Comparison of ENCODE assay signal across 12 cellular contexts in the genomic region with DNA sequence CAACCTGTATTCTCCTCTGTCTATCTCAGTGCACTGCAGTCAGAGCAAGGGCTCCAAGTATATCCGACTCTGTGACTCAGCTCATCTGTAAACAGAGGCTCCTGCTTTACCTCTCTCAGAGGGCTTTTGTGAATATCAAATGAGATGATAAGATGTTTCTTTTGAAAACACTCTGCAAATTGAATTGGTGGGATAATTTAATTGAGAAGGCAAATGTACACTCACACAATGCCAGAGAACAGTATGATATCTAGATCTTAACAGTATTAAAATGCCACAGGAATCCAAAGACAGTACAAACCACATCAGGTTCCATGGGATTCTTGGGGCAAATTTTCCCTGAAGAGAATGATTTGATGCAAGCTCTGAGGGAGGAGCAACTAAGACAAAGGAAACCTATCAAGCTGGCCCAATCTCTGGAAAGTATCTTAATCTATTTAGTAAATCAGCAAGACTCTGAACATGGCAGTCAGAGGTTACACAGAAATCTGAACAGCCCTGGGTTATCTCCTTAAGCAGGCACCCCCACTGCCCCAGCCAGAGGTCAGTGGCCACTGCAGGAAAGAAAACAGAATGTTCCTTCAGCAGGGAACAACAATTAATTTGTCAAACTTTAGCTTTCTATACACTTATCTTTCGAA. TPM values are rescaled to one million over a fixed set of nuclear protein-coding genes. Genes with fewer than 3 reads are reported as not detected.
DNase-seq lines count a peak whose midpoint lies in the region; ATAC-seq and TF ChIP-seq lines count a peak whose summit lies in the region.
"Had no signal": no experiment of that assay in that cellular context is flagged by ENCODE, and none has a peak within 500 bp of the region (broad histone marks: within the 10 kb centered on the region; RNA-seq: fewer than 3 reads in every experiment).

No MANE protein-coding gene starts in this region.

- no peak overlapping the region for H3K27ac ChIP-seq in Panc1 (ENCODE audit: low read length)
- H3K27ac ChIP-seq: suprapubic skin had no signal

- H3K27me3 ChIP-seq in Panc1 (ENCODE audit: control insufficient read depth, insufficient read depth, low read length) = no peaks in the 10 kb centered on the region
- H3K27me3 ChIP-seq: suprapubic skin had no signal

- POLR2A ChIA-PET in Panc1 (lab: Charles Lee) = no interaction called here

- H3K4me3 ChIP-seq in Panc1 (ENCODE audit: low read depth in 2 of 2, low read length in 2 of 2) = no peak overlapping the region
- no peak overlapping the region for H3K4me3 ChIP-seq in epithelial cell of esophagus (ENCODE audit: low read length)
- H3K4me3 ChIP-seq: suprapubic skin had no signal

- DNase-seq in G401 (ENCODE audit: low spot score) (peak; percentile 56), Panc1 (ENCODE audit: low read depth, low spot score) (peak; percentile 13), epithelial cell of esophagus (ENCODE audit: low read depth) (peak; percentile 61), non-pigmented ciliary epithelial cell (ENCODE audit: low read depth) (peak; percentile 9), NCI-H1694 treated with DMSO at 0.1 percent for 48 hours (lab: John Stamatoyannopoulos, UW) (no peak), immature natural killer cell (no peak), UCSD-AML1 (lab: John Stamatoyannopoulos, UW; ENCODE audit: unreplicated experiment) (no peak)
- DNase-seq in activated T-cell treated with anti-CD3 and anti-CD28 coated beads, Interleukin-2, amount 50 U/mL, for 4 hours = no peak
- DNase-seq: activated CD4-positive, alpha-beta T cell treated with anti-CD3 and anti-CD28 coated beads for 48 hours; DMS79 treated with DMSO at 0.1 percent for 48 hours had no signal

- no peaks in the 10 kb centered on the region for H3K9me3 ChIP-seq in Panc1 (ENCODE audit: control insufficient read depth, insufficient read depth, low read depth, low read length)
- H3K9me3 ChIP-seq: suprapubic skin had no signal

- H3K27me3 Mint-ChIP-seq in immature natural killer cell (ENCODE audit: low read depth in 3 of 3) = peaks cover 3 to 4% (median 3%) of the 10 kb centered on the region in 3 donors
- peaks cover 6% of the 10 kb centered on the region for H3K27me3 Mint-ChIP-seq in activated T-cell treated with anti-CD3 and anti-CD28 coated beads, Interleukin-2, amount 50 U/mL, for 4 hours (ENCODE audit: low read depth)
- H3K27me3 Mint-ChIP-seq: IgD-negative memory B cell had no signal

- BruUV-seq in Panc1 (replicated peaks; lab: Mats Ljungman, UMichigan) = no TSS peak

- H3K27ac Mint-ChIP-seq in immature natural killer cell = no peak overlapping the region
- H3K27ac Mint-ChIP-seq: IgD-negative memory B cell had no signal

- H3K4me3 Mint-ChIP-seq in immature natural killer cell = no peak overlapping the region
- H3K4me3 Mint-ChIP-seq in activated T-cell treated with anti-CD3 and anti-CD28 coated beads, Interleukin-2, amount 50 U/mL, for 4 hours = no peak overlapping the region
- H3K4me3 Mint-ChIP-seq: IgD-negative memory B cell had no signal

- CTCF ChIA-PET in Panc1 (lab: Charles Lee) = no interaction called here

- H3K4me1 ChIP-seq in Panc1 (ENCODE audit: control insufficient read depth, insufficient read depth, low read length) = peaks cover 11% of the 10 kb centered on the region

- TF ChIP-seq CTCF in Panc1 (IDR thresholded peaks at IDR 0.05) (no peak), epithelial cell of esophagus (IDR thresholded peaks at IDR 0.05; ENCODE audit: insufficient read depth, low read depth, low read length, missing control alignments) (no peak)

- no peaks in the 10 kb centered on the region for H3K9me3 Mint-ChIP-seq in immature natural killer cell
- no peaks in the 10 kb centered on the region for H3K9me3 Mint-ChIP-seq in activated T-cell treated with anti-CD3 and anti-CD28 coated beads, Interleukin-2, amount 50 U/mL, for 4 hours
- H3K9me3 Mint-ChIP-seq: IgD-negative memory B cell had no signal

- ATAC-seq in Panc1 = peak; percentile 81
- no peak for ATAC-seq in activated T-cell treated with anti-CD3 and anti-CD28 coated beads, Interleukin-2, amount 50 U/mL, for 4 hours

- H3K4me1 Mint-ChIP-seq in immature natural killer cell = peaks cover 0 to 6% of the 10 kb centered on the region in 2 donors
- H3K4me1 Mint-ChIP-seq in activated T-cell treated with anti-CD3 and anti-CD28 coated beads, Interleukin-2, amount 50 U/mL, for 4 hours (ENCODE audit: low read depth) = no peaks in the 10 kb centered on the region

- intact Hi-C loops in Panc1 (cut with micrococcal nuclease; ENCODE audit: unreplicated experiment) = no loop called here

- in situ Hi-C loops in G401 (cut with HindIII; ENCODE audit: low sequenced_read_pairs) = no loop called here
- in situ Hi-C loops in Panc1 (cut with HindIII; ENCODE audit: low pct_unique_long_range_greater_than_20kb, low sequenced_read_pairs) = no loop called here

- no peaks in the 10 kb centered on the region for H3K36me3 Mint-ChIP-seq in immature natural killer cell
- no peaks in the 10 kb centered on the region for H3K36me3 Mint-ChIP-seq in activated T-cell treated with anti-CD3 and anti-CD28 coated beads, Interleukin-2, amount 50 U/mL, for 4 hours (ENCODE audit: insufficient read depth)
- H3K36me3 Mint-ChIP-seq: IgD-negative memory B cell had no signal

- no peaks in the 10 kb centered on the region for H3K36me3 ChIP-seq in Panc1 (ENCODE audit: control insufficient read depth, insufficient read depth, low read length)
- H3K36me3 ChIP-seq: suprapubic skin had no signal

RNA-seq across cellular contexts. Expression of a gene that starts 45.9 kb away (rescaled TPM):
- total RNA-seq in G401 (2014; rRNA removed; shearing (Covaris generic)) = 0.07 TPM in 1 of 2 replicates, not detected in the other
- total RNA-seq in Panc1 (2021; ENCODE audit: unreplicated experiment) = 10.8 TPM
- polyA plus RNA-seq in Panc1 (2012; ENCODE audit: insufficient read length) = 5.5 TPM
- polyA plus RNA-seq in immature natural killer cell = under 1 TPM in 1 of 3 donors, not detected in 2; 0.18 TPM
- total RNA-seq in activated T-cell treated with anti-CD3 and anti-CD28 coated beads, Interleukin-2, amount 50 U/mL, for 4 hours = 1 to 10 TPM; 1.1 to 2.1 (median 2.1) TPM
- polyA plus RNA-seq: IgD-negative memory B cell had no signal

RNA-seq across cellular contexts. Expression of a gene that starts 46.2 kb away (rescaled TPM):
- 20.7 and 53.1 TPM in 2 replicates for total RNA-seq in G401 (2014; rRNA removed; shearing (Covaris generic))
- 12.8 TPM for total RNA-seq in Panc1 (2021; ENCODE audit: unreplicated experiment)
- 14.4 TPM for polyA plus RNA-seq in Panc1 (2012; ENCODE audit: insufficient read length)
- polyA plus RNA-seq in immature natural killer cell = 10 to 100 TPM in 2 of 3 donors, 1 to 10 TPM in 1; 8.3 to 17.7 (median 15.5) TPM
- total RNA-seq in activated T-cell treated with anti-CD3 and anti-CD28 coated beads, Interleukin-2, amount 50 U/mL, for 4 hours = 10 to 100 TPM; 11.3 to 13.9 (median 13.0) TPM

Comparison
In these comparisons a context has a peak if more than half of its experiments do, and no peak if none do; other contexts are left out.
1. DNase-seq: peak in G401 (single experiment), Panc1 (single experiment), epithelial cell of esophagus (single experiment) and non-pigmented ciliary epithelial cell (single experiment); none in NCI-H1694 treated with DMSO at 0.1 percent for 48 hours (single experiment), immature natural killer cell (0 of 3), activated T-cell treated with anti-CD3 and anti-CD28 coated beads, Interleukin-2, amount 50 U/mL, for 4 hours (single experiment) and UCSD-AML1 (single experiment).